Comparison of ENCODE assay signal across 8 cellular contexts in the genomic region with DNA sequence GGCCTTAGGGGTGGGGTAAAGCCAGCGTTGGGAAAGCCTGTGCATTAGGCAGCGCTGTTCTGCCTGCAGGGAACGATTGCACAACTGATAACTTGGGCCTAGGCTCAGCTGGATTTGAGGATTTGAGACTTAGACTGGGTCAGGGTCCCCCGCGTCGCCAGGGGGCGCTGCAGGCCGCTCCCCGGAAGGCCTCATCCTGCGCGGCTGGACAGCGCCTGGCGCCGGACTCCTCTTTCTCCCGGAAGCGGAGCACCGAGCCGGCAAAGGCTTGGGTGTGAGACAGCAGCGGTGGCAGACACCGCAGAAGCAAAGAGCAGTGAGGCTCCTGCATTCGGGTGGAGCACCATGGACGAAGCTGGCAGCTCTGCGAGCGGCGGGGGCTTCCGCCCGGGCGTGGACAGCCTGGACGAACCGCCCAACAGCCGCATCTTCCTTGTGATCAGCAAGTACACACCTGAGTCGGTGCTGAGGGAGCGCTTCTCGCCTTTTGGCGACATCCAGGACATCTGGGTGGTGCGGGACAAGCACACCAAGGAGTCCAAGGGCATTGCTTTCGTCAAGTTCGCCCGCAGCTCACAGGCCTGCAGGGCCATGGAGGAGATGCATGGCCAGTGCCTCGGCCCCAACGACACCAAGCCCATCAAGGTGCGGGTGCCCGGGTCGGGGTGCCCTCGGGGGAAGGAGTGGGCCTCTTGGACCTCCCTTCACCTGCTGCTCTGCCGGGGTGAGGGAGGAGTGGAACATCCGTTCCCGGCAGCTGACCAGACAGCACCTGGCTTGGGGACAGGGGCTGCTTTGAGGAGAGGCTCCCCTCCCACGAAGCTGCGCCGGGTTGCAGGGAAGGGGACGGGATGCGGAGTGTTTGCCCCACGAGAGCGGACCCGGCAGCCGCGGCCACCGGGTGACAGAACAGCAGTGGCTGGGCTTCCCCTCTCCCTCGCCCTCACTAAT. TPM values are rescaled to one million over a fixed set of nuclear protein-coding genes. Genes with fewer than 3 reads are reported as not detected.
DNase-seq lines count a peak whose midpoint lies in the region; ATAC-seq and TF ChIP-seq lines count a peak whose summit lies in the region.

A gene with protein sequence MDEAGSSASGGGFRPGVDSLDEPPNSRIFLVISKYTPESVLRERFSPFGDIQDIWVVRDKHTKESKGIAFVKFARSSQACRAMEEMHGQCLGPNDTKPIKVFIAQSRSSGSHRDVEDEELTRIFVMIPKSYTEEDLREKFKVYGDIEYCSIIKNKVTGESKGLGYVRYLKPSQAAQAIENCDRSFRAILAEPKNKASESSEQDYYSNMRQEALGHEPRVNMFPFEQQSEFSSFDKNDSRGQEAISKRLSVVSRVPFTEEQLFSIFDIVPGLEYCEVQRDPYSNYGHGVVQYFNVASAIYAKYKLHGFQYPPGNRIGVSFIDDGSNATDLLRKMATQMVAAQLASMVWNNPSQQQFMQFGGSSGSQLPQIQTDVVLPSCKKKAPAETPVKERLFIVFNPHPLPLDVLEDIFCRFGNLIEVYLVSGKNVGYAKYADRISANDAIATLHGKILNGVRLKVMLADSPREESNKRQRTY (plus strand): TSS at position 236 of the 951 bp plus-strand sequence. CDS start 110 bp downstream, at position 346.

- CTCF ChIA-PET in Calu3 (lab: Charles Lee), result interaction anchor here (0.6 to 2.2 kb wide), 7 partner anchors 11 to 307 kb away, joined by 3 to 9 read pairs (median 3); no protein-coding TSS in a partner anchor

- no peaks in the 10 kb centered on the region for H3K4me1 ChIP-seq in endodermal cell (ENCODE audit: control insufficient read depth, insufficient read depth, low read length)
- no peaks in the 10 kb centered on the region for H3K4me1 ChIP-seq in mesodermal cell (ENCODE audit: control insufficient read depth, insufficient read depth, low read length, poor library complexity, severe bottlenecking)

- peak within 1 kb of the TSS; percentile 83 for H3K27ac Mint-ChIP-seq in Calu3 (ENCODE audit: unreplicated experiment)
- H3K27ac Mint-ChIP-seq in endodermal cell, result peak within 1 kb of the TSS; percentile 94

- H3K36me3 Mint-ChIP-seq in Calu3 (ENCODE audit: insufficient read depth, unreplicated experiment) (peaks cover 14% of the 10 kb centered on the region), endodermal cell (ENCODE audit: low read depth) (no peaks in the 10 kb centered on the region)

- H3K9me3 Mint-ChIP-seq in Calu3 (ENCODE audit: low read depth, unreplicated experiment), result no peaks in the 10 kb centered on the region
- no peaks in the 10 kb centered on the region for H3K9me3 Mint-ChIP-seq in endodermal cell

- TF ChIP-seq CTCF in Calu3 (IDR thresholded peaks at IDR 0.05; ENCODE audit: unreplicated experiment) (peak; percentile 95), endodermal cell (conservative IDR thresholded peaks at IDR 0.05) (peak; percentile 99)

- H3K27ac ChIP-seq in endodermal cell (ENCODE audit: low read depth, low read length), result no peak within 1 kb of the TSS
- peak within 1 kb of the TSS; percentile 29 for H3K27ac ChIP-seq in mesodermal cell (ENCODE audit: low read depth, low read length, severe bottlenecking)

- BruUV-seq in Calu3 (replicated peaks; lab: Mats Ljungman, UMichigan), result no TSS peak

- H3K4me3 Mint-ChIP-seq in Calu3 (ENCODE audit: low read depth, unreplicated experiment) (peak within 1 kb of the TSS; percentile 97), endodermal cell (peak within 1 kb of the TSS; percentile 92)

- H3K27me3 Mint-ChIP-seq in Calu3 (ENCODE audit: unreplicated experiment), result no peaks in the 10 kb centered on the region
- no peaks in the 10 kb centered on the region for H3K27me3 Mint-ChIP-seq in endodermal cell (ENCODE audit: insufficient read depth)

- H3K9me3 ChIP-seq in endodermal cell (ENCODE audit: control insufficient read depth, low read length) (no peaks in the 10 kb centered on the region), mesodermal cell (ENCODE audit: control insufficient read depth, low read length) (no peaks in the 10 kb centered on the region)

- peak within 1 kb of the TSS; percentile 96 for H3K4me3 ChIP-seq in endodermal cell (ENCODE audit: low read length)
- H3K4me3 ChIP-seq in mesodermal cell (ENCODE audit: extremely low read depth, insufficient read depth, low read length, poor library complexity, severe bottlenecking), result peak within 1 kb of the TSS; percentile 89

- H3K4me1 Mint-ChIP-seq in Calu3 (ENCODE audit: low read depth, unreplicated experiment) (peaks cover 7% of the 10 kb centered on the region), endodermal cell (no peaks in the 10 kb centered on the region)

- peak; percentile 93 for DNase-seq in Calu3
- peak; percentile 92 for DNase-seq in HT1080 (ENCODE audit: low read depth)
- peak; percentile 84 for DNase-seq in NOMO-1 treated with dmso at 0.1 percent for 144 hours (lab: John Stamatoyannopoulos, UW; ENCODE audit: unreplicated experiment)
- DNase-seq in activated CD8-positive, alpha-beta memory T cell treated with anti-CD3 and anti-CD28 coated beads for 48 hours (ENCODE audit: low read depth in 2 of 3, low spot score in 2 of 3), result peak; percentile 73 to 77 (median 74)
- DNase-seq in endodermal cell, result peak; percentile 96
- DNase-seq in stimulated activated CD8-positive, alpha-beta memory T cell treated with anti-CD3 and anti-CD28 coated beads, Interleukin-15, amount 100 ng/mL, for 4 hours (ENCODE audit: low read depth in 2 of 2), result peak; percentile 61 to 66

- peak within 1 kb of the TSS; percentile 52 for H3K9ac ChIP-seq in endodermal cell (ENCODE audit: extremely low read depth, low read length, poor library complexity, severe bottlenecking)

- no peaks in the 10 kb centered on the region for H3K27me3 ChIP-seq in endodermal cell (ENCODE audit: control insufficient read depth, insufficient read depth, low read length, poor library complexity, severe bottlenecking)

- WGBS in endodermal cell (ENCODE audit: insufficient coverage in 1 of 2, insufficient read length in 1 of 2), 2 experiments, result 2 to 4% methylated on average over 28 to 60 of the region's 60 CpGs
- WGBS in mesodermal cell (ENCODE audit: insufficient coverage in 2 of 2), 2 experiments, result 1 to 2% methylated on average over 51 to 59 of the region's 60 CpGs

- intact Hi-C loops in Calu3 (cut with micrococcal nuclease; ENCODE audit: unreplicated experiment), result loop anchor here (1.0 to 5.0 kb wide), 2 partner anchors 285 to 302 kb away; no protein-coding TSS in a partner anchor

- H3K36me3 ChIP-seq in endodermal cell (ENCODE audit: control insufficient read depth, insufficient read depth, low read length) (no peaks in the 10 kb centered on the region), mesodermal cell (ENCODE audit: control insufficient read depth, insufficient read depth, low read length) (peaks cover under 1% of the 10 kb centered on the region)

- peak; percentile 89 for ATAC-seq in GM21360 (IDR thresholded peaks at IDR 0.05; ENCODE audit: unreplicated experiment)

RNA-seq across cellular contexts. Expression of the gene that starts here (rescaled TPM):
- 11.5 and 11.6 TPM in 2 replicates for total RNA-seq in Calu3 (2022)
- 17.1 and 25.0 TPM in 2 replicates for total RNA-seq in HT1080 (2014; rRNA removed; shearing (Covaris generic))
- polyA plus RNA-seq in HT1080 (2015; cell fraction: cytosol; rRNA removed), result 10.2 and 12.3 TPM in 2 replicates
- 26.7 and 30.3 TPM in 2 replicates for polyA plus RNA-seq in HT1080 (2015; cell fraction: nucleus; rRNA removed)
- 10 to 100 TPM; 13.7 to 14.9 TPM for total RNA-seq in endodermal cell
- 14.8 TPM for polyA plus RNA-seq in endodermal cell (2013, experiment 1 of 2)
- 15.9 TPM for polyA plus RNA-seq in endodermal cell (2013, experiment 2 of 2)
- polyA plus RNA-seq in mesodermal cell (2013, experiment 1 of 2), result 11.8 TPM
- 10.9 TPM for polyA plus RNA-seq in mesodermal cell (2013, experiment 2 of 2)
